ENCODE assay signal across 9 cellular contexts in genomic region chr5:68303038-68303738, GRCh38.
DNase-seq lines count a peak whose midpoint lies in the region; ATAC-seq lines count a peak whose summit lies in the region.
"Had no signal": no experiment of that assay in that cellular context is flagged by ENCODE, and none has a peak within 500 bp of the region (broad histone marks: within the 10 kb centered on the region; RNA-seq: fewer than 3 reads in every experiment).

No MANE protein-coding gene starts in this region.

- peak; percentile 39 for DNase-seq in ELR (ENCODE audit: low read depth)
- peak; percentile 55 for DNase-seq in NCI-H226
- no peak for DNase-seq in left cardiac atrium
- DNase-seq in COLO829 (ENCODE audit: low spot score), result no peak
- DNase-seq in central memory CD4-positive, alpha-beta T cell, result no peak
- no peak for DNase-seq in pons (ENCODE audit: low spot score)
- no peak for DNase-seq in T-helper 9 cell
- DNase-seq: uterus had no signal

- intact Hi-C loops in left cardiac atrium (cut with DNase I), result no loop called here

- ATAC-seq in GM21390 (IDR thresholded peaks at IDR 0.05; ENCODE audit: unreplicated experiment) (peak; percentile 55), left cardiac atrium (peak; percentile 27 to 42)

Comparison
In these comparisons a context has a peak if more than half of its experiments do, and no peak if none do; other contexts are left out.
1. DNase-seq: peak in ELR (single experiment) and NCI-H226 (single experiment); none in left cardiac atrium (single experiment), COLO829 (single experiment), central memory CD4-positive, alpha-beta T cell (single experiment), pons (single experiment) and T-helper 9 cell (single experiment).